In the genomic region with DNA sequence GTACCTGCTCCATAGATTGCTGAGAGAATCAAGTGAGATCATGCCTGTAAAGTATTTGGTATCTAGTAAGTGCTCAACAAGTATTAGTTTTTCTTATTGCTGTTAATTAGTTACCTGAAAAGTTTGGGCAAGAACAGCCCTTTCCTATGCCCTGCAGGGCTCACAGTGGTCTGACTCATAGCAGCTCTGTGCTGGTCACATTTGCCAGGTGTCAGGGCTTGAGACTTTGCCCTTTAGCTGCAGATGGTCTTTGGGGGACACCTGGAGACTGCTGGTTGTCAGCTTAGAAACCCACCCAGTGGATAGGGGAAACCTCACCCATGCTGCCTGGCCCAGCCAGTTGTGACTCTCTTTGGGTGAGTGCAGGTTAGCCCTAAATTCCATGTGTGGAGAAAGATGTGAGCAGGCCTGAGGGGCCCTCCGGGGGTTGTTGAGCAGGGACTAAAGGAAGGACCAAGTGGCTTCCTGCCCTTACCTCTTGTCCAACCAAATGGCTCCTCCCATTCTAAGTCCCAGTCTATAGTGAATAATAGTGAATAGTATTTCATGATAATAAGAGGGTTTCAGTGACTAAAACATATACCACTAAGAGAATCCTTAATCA, we compare ENCODE assay signal across 19 cellular contexts. TPM values are rescaled to one million over a fixed set of nuclear protein-coding genes. Genes with fewer than 3 reads are reported as not detected.
DNase-seq lines count a peak whose midpoint lies in the region; ATAC-seq, FAIRE-seq and TF ChIP-seq lines count a peak whose summit lies in the region.
"Had no signal": no experiment of that assay in that cellular context is flagged by ENCODE, and none has a peak within 500 bp of the region (broad histone marks: within the 10 kb centered on the region; RNA-seq: fewer than 3 reads in every experiment).

No MANE protein-coding gene starts in this region.

- H4K20me1 ChIP-seq in SK-N-SH (ENCODE audit: insufficient read depth), result 0 out of 2 replicates have a peak, but pooled peaks cover 5% of the 10 kb centered on the region

- no peak for TF ChIP-seq CTCF in Calu3 (IDR thresholded peaks at IDR 0.05; ENCODE audit: unreplicated experiment)
- TF ChIP-seq CTCF in SK-N-SH (IDR thresholded peaks at IDR 0.05), result no peak
- no peak for TF ChIP-seq CTCF in foreskin fibroblast (IDR thresholded peaks at IDR 0.05; ENCODE audit: low read depth, low read length)

- peaks cover 24 to 28% of the 10 kb centered on the region in 2 experiments for H3K4me1 ChIP-seq in trophoblast cell (ENCODE audit: control insufficient read depth in 1 of 2, insufficient read depth in 2 of 2, low read length in 2 of 2)
- H3K4me1 ChIP-seq in SK-N-SH (ENCODE audit: control insufficient read depth in 1 of 2, insufficient read depth in 2 of 2, low read depth in 1 of 2, low read length in 1 of 2), result peaks cover 2 to 3% of the 10 kb centered on the region in 2 experiments; a peak in 2 of 4 replicates

- H4K8ac ChIP-seq in trophoblast cell (ENCODE audit: low read depth, low read length), result no peak overlapping the region

- no peak for TF ChIP-seq EP300 in SK-N-SH (IDR thresholded peaks at IDR 0.05; ENCODE audit: borderline replicate concordance in 1 of 2, low read depth in 1 of 2, low read length in 1 of 2)

- ATAC-seq in left colon (no peak), HG03159 (IDR thresholded peaks at IDR 0.05; ENCODE audit: unreplicated experiment) (no peak)
- ATAC-seq: natural killer cell had no signal

- no peak overlapping the region for H2BK12ac ChIP-seq in trophoblast cell (ENCODE audit: low read length)

- no peak overlapping the region for H3K14ac ChIP-seq in trophoblast cell (ENCODE audit: low read length)

- POLR2A ChIA-PET in SK-N-SH (lab: Yijun Ruan, JAX), result interaction anchor here (0.9 kb wide), 1 partner anchor 69 kb away, joined by 4 read pairs; no protein-coding TSS in a partner anchor

- DNase-seq in Calu3, result no peak
- DNase-seq in RCC 7860 (ENCODE audit: low spot score), result no peak
- DNase-seq in trophoblast cell, result peak; percentile 26 to 37
- no peak for DNase-seq in SK-N-SH
- DNase-seq in left colon, result no peak
- DNase-seq in foreskin fibroblast, result no peak
- DNase-seq: activated CD4-positive, alpha-beta T cell treated with anti-CD3 and anti-CD28 coated beads for 1 hour; activated effector memory CD4-positive, alpha-beta T cell treated with anti-CD3 and anti-CD28 coated beads, Interleukin-2, amount 50 U/mL, for 16 hours; MG63; natural killer cell; NCI-H2029 treated with DMSO at 0.1 percent for 48 hours; NCI-H510A; SHP77 treated with DMSO at 0.1 percent for 48 hours; stimulated activated naive CD4-positive, alpha-beta T cell had no signal

- no peaks in the 10 kb centered on the region for H3K9me3 Mint-ChIP-seq in Calu3 (ENCODE audit: low read depth, unreplicated experiment)
- H3K9me3 Mint-ChIP-seq: natural killer cell had no signal

- H3K4me1 Mint-ChIP-seq in Calu3 (ENCODE audit: low read depth, unreplicated experiment), result peaks cover 9% of the 10 kb centered on the region
- H3K4me1 Mint-ChIP-seq: natural killer cell had no signal

- H3K9ac ChIP-seq in trophoblast cell (ENCODE audit: low read length) (no peak overlapping the region), SK-N-SH (no peak overlapping the region)

- BruUV-seq in Calu3 (replicated peaks; lab: Mats Ljungman, UMichigan), result no TSS peak

- no peak overlapping the region for H2AK5ac ChIP-seq in trophoblast cell (ENCODE audit: low read length)

- H2BK5ac ChIP-seq in trophoblast cell (ENCODE audit: low read depth, low read length, poor library complexity), result no peak overlapping the region

- CTCF ChIA-PET in Calu3 (lab: Charles Lee) (interaction anchor here (1.0 to 1.3 kb wide), 4 partner anchors 9 to 254 kb away, joined by 3 to 6 read pairs (median 4); partner anchors contain the start of gene COL27A1), SK-N-SH (lab: Yijun Ruan, JAX) (interaction anchor here (0.7 to 13.9 kb wide), 8 partner anchors 9 to 127 kb away, joined by 3 to 186 read pairs (median 5); partner anchors contain the start of gene COL27A1)

- no CpG with 5 or more reads among the region's 1 CpG for WGBS in trophoblast cell (ENCODE audit: extremely low coverage, insufficient coverage, insufficient read length)
- 90% methylated on average over 1 of the region's 1 CpG for whole genome bisulfite sequencing in SK-N-SH (ENCODE audit: low lambda C conversion rate)

- H3K9me3 ChIP-seq in trophoblast cell (ENCODE audit: insufficient read depth, low read depth, low read length), result no peaks in the 10 kb centered on the region
- H3K9me3 ChIP-seq in SK-N-SH, result no peaks in the 10 kb centered on the region
- H3K9me3 ChIP-seq: gastrocnemius medialis, MG63, uterus had no signal

- H3K79me2 ChIP-seq in trophoblast cell (ENCODE audit: control insufficient read depth, insufficient read depth, low read length, poor library complexity) (no peaks in the 10 kb centered on the region), SK-N-SH (ENCODE audit: insufficient read depth) (peaks cover 18% of the 10 kb centered on the region)

- H3K4me3 Mint-ChIP-seq in Calu3 (ENCODE audit: low read depth, unreplicated experiment), result peak overlapping the region; percentile 22
- H3K4me3 Mint-ChIP-seq: natural killer cell had no signal

- no peak overlapping the region for H3K4ac ChIP-seq in trophoblast cell (ENCODE audit: low read depth, low read length)

- H3K4me3 ChIP-seq in trophoblast cell (ENCODE audit: low read depth, low read length), result no peak overlapping the region
- H3K4me3 ChIP-seq in SK-N-SH (ENCODE audit: low read depth in 2 of 2, low read length in 1 of 2), result no peak overlapping the region
- H3K4me3 ChIP-seq in foreskin fibroblast (ENCODE audit: low read depth in 1 of 2, low read length in 2 of 2), result no peak overlapping the region
- H3K4me3 ChIP-seq: gastrocnemius medialis, MG63 had no signal

- H3K27me3 Mint-ChIP-seq in Calu3 (ENCODE audit: unreplicated experiment), result no peaks in the 10 kb centered on the region

- H3K79me1 ChIP-seq in trophoblast cell (ENCODE audit: low read length), result no peaks in the 10 kb centered on the region

- no peak overlapping the region for H3K27ac ChIP-seq in trophoblast cell (ENCODE audit: low read depth, low read length)
- no peak overlapping the region for H3K27ac ChIP-seq in SK-N-SH (ENCODE audit: low read depth in 2 of 2, low read length in 1 of 2)

- H3K18ac ChIP-seq in trophoblast cell (ENCODE audit: low read length), result no peak overlapping the region

- intact Hi-C loops in Calu3 (cut with micrococcal nuclease; ENCODE audit: unreplicated experiment) (no loop called here), left colon (cut with DNase I, micrococcal nuclease) (no loop called here)

- H3F3A ChIP-seq in SK-N-SH (replicated peaks; ENCODE audit: insufficient read depth), result peaks cover under 1% of the 10 kb centered on the region

- no peaks in the 10 kb centered on the region for H3K9me2 ChIP-seq in SK-N-SH

- H3K27ac Mint-ChIP-seq in Calu3 (ENCODE audit: unreplicated experiment), result no peak overlapping the region
- H3K27ac Mint-ChIP-seq: natural killer cell had no signal

- H3K4me2 ChIP-seq in trophoblast cell (ENCODE audit: low read length) (no peak overlapping the region), SK-N-SH (no peak overlapping the region)

- H4K91ac ChIP-seq in trophoblast cell (ENCODE audit: low read depth, low read length), result no peak overlapping the region

- FAIRE-seq in RCC 7860 (lab: Jason Lieb, UNC), result peak; percentile 37
- peak; percentile 76 for FAIRE-seq in islet of Langerhans (lab: Jason Lieb, UNC)
- FAIRE-seq: colon had no signal

- TF ChIP-seq RAD21 in SK-N-SH (IDR thresholded peaks at IDR 0.05; ENCODE audit: low read length), result no peak

- no peak overlapping the region for H3K23ac ChIP-seq in trophoblast cell (ENCODE audit: low read length)

- H3K36me3 ChIP-seq in trophoblast cell (ENCODE audit: control insufficient read depth in 1 of 2, insufficient read depth in 2 of 2, low read length in 2 of 2), result peaks cover 19 to 20% of the 10 kb centered on the region in 2 experiments
- H3K36me3 ChIP-seq in SK-N-SH (replicated peaks in 1 of 2; ENCODE audit: control insufficient read depth in 1 of 2, insufficient read depth in 2 of 2, low read length in 1 of 2), result no peaks in the 10 kb centered on the region
- H3K36me3 ChIP-seq: gastrocnemius medialis, MG63, uterus had no signal

- no peaks in the 10 kb centered on the region for H3K36me3 Mint-ChIP-seq in Calu3 (ENCODE audit: insufficient read depth, unreplicated experiment)
- H3K36me3 Mint-ChIP-seq: natural killer cell had no signal

- H3K27me3 ChIP-seq in trophoblast cell (ENCODE audit: insufficient read depth, low read length) (no peaks in the 10 kb centered on the region), SK-N-SH (ENCODE audit: insufficient read depth) (no peaks in the 10 kb centered on the region)
- H3K27me3 ChIP-seq: gastrocnemius medialis, MG63, uterus had no signal

- no peak overlapping the region for H2BK120ac ChIP-seq in trophoblast cell (ENCODE audit: insufficient read depth, low read length, poor library complexity)

- no peak overlapping the region for H2AFZ ChIP-seq in trophoblast cell (ENCODE audit: insufficient read depth, low read length, poor library complexity)
- no peak overlapping the region for H2AFZ ChIP-seq in SK-N-SH (ENCODE audit: low read depth)

- no peak overlapping the region for H4K12ac ChIP-seq in trophoblast cell (ENCODE audit: low read depth, low read length)

TF ChIP-seq in SK-N-SH, 30 proteins besides CTCF, POLR2A, EP300 and RAD21 (continues in another document):
- TF ChIP-seq NRF1 (IDR thresholded peaks at IDR 0.05; ENCODE audit: low read depth, low read length) (no peak), NFIC (IDR thresholded peaks at IDR 0.05; ENCODE audit: borderline replicate concordance) (no peak), MXI1 (IDR thresholded peaks at IDR 0.05; ENCODE audit: low read depth, low read length) (no peak), ZBTB33 (IDR thresholded peaks at IDR 0.05; ENCODE audit: borderline replicate concordance, low read depth) (no peak), JUND (IDR thresholded peaks at IDR 0.05) (no peak), FOXJ3 (CRISPR knock-in tag; IDR thresholded peaks at IDR 0.05) (no peak)

RNA-seq across cellular contexts. Expression of gene COL27A1, which starts 9.0 kb away (rescaled TPM):
- total RNA-seq in Calu3 (2022), result 20.1 and 21.4 TPM in 2 replicates
- 38.6 and 39.3 TPM in 2 replicates for polyA plus RNA-seq in trophoblast cell (2013)
- 6.8 and 8.7 TPM in 2 replicates for polyA plus RNA-seq in SK-N-SH (2012; rRNA removed)
- 2.6 and 3.0 TPM in 2 replicates for polyA plus RNA-seq in SK-N-SH (2012; cell fraction: cytosol; rRNA removed)
- polyA plus RNA-seq in SK-N-SH (2012; cell fraction: nucleus; rRNA removed), result 55.3 and 131 TPM in 2 replicates
- total RNA-seq in left colon, result 1 to 10 TPM; 2.7 to 3.7 TPM
- total RNA-seq: natural killer cell had no signal

Comparison
In these comparisons a context has a peak if more than half of its experiments do, and no peak if none do; other contexts are left out.
1. DNase-seq: peak in trophoblast cell (2 of 2); none in Calu3 (single experiment), RCC 7860 (single experiment), SK-N-SH (single experiment), left colon (0 of 2) and foreskin fibroblast (0 of 2).